8 cellular contexts compared by ENCODE assay signal in the genomic region with DNA sequence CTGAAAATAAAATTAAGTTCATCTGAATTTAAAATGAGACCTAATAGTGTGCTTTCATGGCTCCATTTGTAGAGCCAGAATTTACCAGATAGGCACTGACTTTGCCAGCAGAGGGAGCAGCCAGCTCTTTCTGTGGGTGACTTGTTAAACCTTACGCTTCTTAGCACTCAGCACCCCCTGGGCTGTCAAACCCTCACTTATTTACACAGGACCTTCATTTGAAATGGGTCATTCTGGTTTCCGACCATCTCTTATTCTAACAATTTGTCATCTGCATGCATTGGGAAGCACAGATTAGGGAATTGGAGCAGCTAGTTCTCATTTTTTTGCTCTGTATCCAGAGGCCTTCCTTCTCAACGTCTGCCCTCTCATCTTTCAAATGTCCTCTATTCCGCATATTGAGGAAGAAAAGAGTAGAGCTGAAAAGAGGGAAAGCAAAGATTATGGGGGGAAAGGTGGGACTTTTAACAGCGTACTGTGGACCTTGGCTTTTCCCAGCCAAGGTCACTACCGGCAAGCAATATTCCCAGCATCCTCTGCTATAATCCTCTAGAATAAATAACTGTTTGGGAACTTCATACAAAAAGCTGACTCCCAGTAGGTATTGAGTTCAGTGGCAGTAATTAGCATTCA. TPM values are rescaled to one million over a fixed set of nuclear protein-coding genes. Genes with fewer than 3 reads are reported as not detected.
DNase-seq lines count a peak whose midpoint lies in the region; ATAC-seq and TF ChIP-seq lines count a peak whose summit lies in the region.

No MANE protein-coding gene starts in this region.

- H3K4me2 ChIP-seq in BLaER1 treated with 17β-estradiol and CSF1 and Interleukin-3, amounts not matched to agents 10 nM and 100 nM = peak overlapping the region; percentile 26 to 92 (median 55); a peak in 21 of 22 replicates

- peak; percentile 52 for TF ChIP-seq CTCF in glutamatergic neuron (IDR thresholded peaks at IDR 0.05; ENCODE audit: partially characterized antibody, unreplicated experiment)
- TF ChIP-seq CTCF in prostate gland (IDR thresholded peaks at IDR 0.05) = peak in 3 of 4 experiments; percentile 66 to 84 (median 68)

- no peaks in the 10 kb centered on the region for H4K20me1 ChIP-seq in BLaER1 treated with 17β-estradiol and CSF1 and Interleukin-3, amounts not matched to agents 10 nM and 100 nM

- H3K27ac Mint-ChIP-seq in activated naive CD4-positive, alpha-beta T cell treated with anti-CD3 and anti-CD28 coated beads, Interleukin-2, amount 10 ng/mL, durations not matched to agents 7 days and 5 days = no peak overlapping the region
- H3K27ac Mint-ChIP-seq in glutamatergic neuron (ENCODE audit: unreplicated experiment) = no peak overlapping the region

- H3K4me1 Mint-ChIP-seq in activated naive CD4-positive, alpha-beta T cell treated with anti-CD3 and anti-CD28 coated beads, Interleukin-2, amount 10 ng/mL, durations not matched to agents 7 days and 5 days = peaks cover 19% of the 10 kb centered on the region
- H3K4me1 Mint-ChIP-seq in glutamatergic neuron (ENCODE audit: low read depth, unreplicated experiment) = peaks cover 7% of the 10 kb centered on the region

- no peaks in the 10 kb centered on the region for H3K36me3 ChIP-seq in BLaER1 treated with 17β-estradiol and CSF1 and Interleukin-3, amounts not matched to agents 10 nM and 100 nM
- H3K36me3 ChIP-seq in prostate gland = no peaks in the 10 kb centered on the region

- ATAC-seq in HG02840 (IDR thresholded peaks at IDR 0.05; ENCODE audit: low FRiP score, unreplicated experiment) (no peak), GM18873 (IDR thresholded peaks at IDR 0.05; ENCODE audit: low FRiP score, unreplicated experiment) (no peak)

- 55% methylated on average over 6 of the region's 6 CpGs for WGBS in prostate gland

- peak overlapping the region in 1 of 10 experiments; percentile 18; a peak in 1 of 20 replicates for H3K4me3 ChIP-seq in BLaER1 treated with 17β-estradiol and CSF1 and Interleukin-3, amounts not matched to agents 10 nM and 100 nM
- H3K4me3 ChIP-seq in prostate gland = no peak overlapping the region

- no peak overlapping the region for H3K27ac ChIP-seq in BLaER1 treated with 17β-estradiol and CSF1 and Interleukin-3, amounts not matched to agents 10 nM and 100 nM
- peak overlapping the region in 1 of 2 donors; percentile 76 for H3K27ac ChIP-seq in prostate gland

- DNase-seq in HEK293T (ENCODE audit: extremely low spot score) (peak; percentile 42), RPMI7951 (ENCODE audit: low read depth) (peak; percentile 42), glutamatergic neuron (peak; percentile 54), prostate gland (ENCODE audit: low spot score) (peak; percentile 61)
- DNase-seq in activated naive CD4-positive, alpha-beta T cell treated with anti-CD3 and anti-CD28 coated beads, Interleukin-2, amount 10 ng/mL, durations not matched to agents 7 days and 5 days = peak; percentile 75

- H3K27me3 Mint-ChIP-seq in activated naive CD4-positive, alpha-beta T cell treated with anti-CD3 and anti-CD28 coated beads, Interleukin-2, amount 10 ng/mL, durations not matched to agents 7 days and 5 days = peaks cover 35% of the 10 kb centered on the region
- peaks cover 6% of the 10 kb centered on the region for H3K27me3 Mint-ChIP-seq in glutamatergic neuron (ENCODE audit: unreplicated experiment)

- H3K4me3 Mint-ChIP-seq in activated naive CD4-positive, alpha-beta T cell treated with anti-CD3 and anti-CD28 coated beads, Interleukin-2, amount 10 ng/mL, durations not matched to agents 7 days and 5 days = no peak overlapping the region
- H3K4me3 Mint-ChIP-seq in glutamatergic neuron (ENCODE audit: unreplicated experiment) = peak overlapping the region; percentile 34

- H3K9me3 Mint-ChIP-seq in activated naive CD4-positive, alpha-beta T cell treated with anti-CD3 and anti-CD28 coated beads, Interleukin-2, amount 10 ng/mL, durations not matched to agents 7 days and 5 days = no peaks in the 10 kb centered on the region
- H3K9me3 Mint-ChIP-seq in glutamatergic neuron (ENCODE audit: unreplicated experiment) = peaks cover 10% of the 10 kb centered on the region

- H3K9me3 ChIP-seq in BLaER1 treated with 17β-estradiol and CSF1 and Interleukin-3, amounts not matched to agents 10 nM and 100 nM (replicated peaks in 1 of 11) = peaks cover 0 to 21% (median 6%) of the 10 kb centered on the region in 11 experiments; a peak in 9 of 22 replicates
- H3K9me3 ChIP-seq in prostate gland = no peaks in the 10 kb centered on the region

- peak overlapping the region in 2 of 11 experiments; percentile 14 to 20; a peak in 1 of 22 replicates for H3K9ac ChIP-seq in BLaER1 treated with 17β-estradiol and CSF1 and Interleukin-3, amounts not matched to agents 10 nM and 100 nM

- H3K4me1 ChIP-seq in BLaER1 treated with 17β-estradiol and CSF1 and Interleukin-3, amounts not matched to agents 10 nM and 100 nM = peaks cover 12 to 75% (median 28%) of the 10 kb centered on the region in 10 experiments
- peaks cover 3% of the 10 kb centered on the region for H3K4me1 ChIP-seq in prostate gland (replicated peaks)

- intact Hi-C loops in prostate gland (cut with DNase I) = no loop called here

- peaks cover 45 to 51% (median 48%) of the 10 kb centered on the region in 11 experiments for H3K27me3 ChIP-seq in BLaER1 treated with 17β-estradiol and CSF1 and Interleukin-3, amounts not matched to agents 10 nM and 100 nM
- H3K27me3 ChIP-seq in prostate gland (replicated peaks; ENCODE audit: insufficient read depth) = no peaks in the 10 kb centered on the region

- TF ChIP-seq POLR2A in prostate gland (IDR thresholded peaks at IDR 0.05) = no peak

- CTCF ChIA-PET in HEK293T (lab: Yijun Ruan, JAX) = interaction anchor here (0.6 to 1.3 kb wide), 8 partner anchors 9 to 213 kb away, joined by 3 to 6 read pairs (median 4); no protein-coding TSS in a partner anchor
- CTCF ChIA-PET in activated naive CD4-positive, alpha-beta T cell treated with anti-CD3 and anti-CD28 coated beads, Interleukin-2, amount 10 ng/mL, durations not matched to agents 7 days and 5 days (lab: Charles Lee) = interaction anchor here (0.6 to 4.5 kb wide), 16 partner anchors 9 to 340 kb away, joined by 3 to 39 read pairs (median 4); no protein-coding TSS in a partner anchor

- POLR2A ChIA-PET in HEK293T (lab: Yijun Ruan, JAX) = interaction anchor here (1.3 kb wide), 1 partner anchor 11 kb away, joined by 3 read pairs; no protein-coding TSS in a partner anchor

- peaks cover 4% of the 10 kb centered on the region for H3K36me3 Mint-ChIP-seq in activated naive CD4-positive, alpha-beta T cell treated with anti-CD3 and anti-CD28 coated beads, Interleukin-2, amount 10 ng/mL, durations not matched to agents 7 days and 5 days
- H3K36me3 Mint-ChIP-seq in glutamatergic neuron (ENCODE audit: unreplicated experiment) = peaks cover 14% of the 10 kb centered on the region

TF ChIP-seq in HEK293T, 16 proteins besides CTCF, POLR2A, EP300 and RAD21:
- TF ChIP-seq FOXM1 (IDR thresholded peaks at IDR 0.05; ENCODE audit: borderline replicate concordance) = no peak
- no peak for TF ChIP-seq L3MBTL2 (conservative IDR thresholded peaks at IDR 0.05)
- TF ChIP-seq LEF1 (IDR thresholded peaks at IDR 0.05; ENCODE audit: borderline replicate concordance) = no peak
- no peak for TF ChIP-seq SP1 (IDR thresholded peaks at IDR 0.05)
- no peak for TF ChIP-seq NFRKB (IDR thresholded peaks at IDR 0.05)

RNA-seq across cellular contexts. Expression of gene ASRGL1, which starts 3.1 kb away (rescaled TPM):
- 1.9 TPM in 2 replicates for total RNA-seq in RPMI7951 (2014; rRNA removed; shearing (Covaris generic))
- total RNA-seq in glutamatergic neuron (ENCODE audit: unreplicated experiment) (55.7 TPM), prostate gland (10 to 100 TPM; 27.6 to 93.0 TPM)

RNA-seq across cellular contexts. Expression of gene SCGB1D4, which starts 41.5 kb away (rescaled TPM):
- not detected in 2 replicates for total RNA-seq in RPMI7951 (2014; rRNA removed; shearing (Covaris generic))
- total RNA-seq in glutamatergic neuron (ENCODE audit: unreplicated experiment) = not detected
- total RNA-seq in prostate gland = not detected
